Comparison of ENCODE assay signal across 8 cellular contexts in the genomic region with DNA sequence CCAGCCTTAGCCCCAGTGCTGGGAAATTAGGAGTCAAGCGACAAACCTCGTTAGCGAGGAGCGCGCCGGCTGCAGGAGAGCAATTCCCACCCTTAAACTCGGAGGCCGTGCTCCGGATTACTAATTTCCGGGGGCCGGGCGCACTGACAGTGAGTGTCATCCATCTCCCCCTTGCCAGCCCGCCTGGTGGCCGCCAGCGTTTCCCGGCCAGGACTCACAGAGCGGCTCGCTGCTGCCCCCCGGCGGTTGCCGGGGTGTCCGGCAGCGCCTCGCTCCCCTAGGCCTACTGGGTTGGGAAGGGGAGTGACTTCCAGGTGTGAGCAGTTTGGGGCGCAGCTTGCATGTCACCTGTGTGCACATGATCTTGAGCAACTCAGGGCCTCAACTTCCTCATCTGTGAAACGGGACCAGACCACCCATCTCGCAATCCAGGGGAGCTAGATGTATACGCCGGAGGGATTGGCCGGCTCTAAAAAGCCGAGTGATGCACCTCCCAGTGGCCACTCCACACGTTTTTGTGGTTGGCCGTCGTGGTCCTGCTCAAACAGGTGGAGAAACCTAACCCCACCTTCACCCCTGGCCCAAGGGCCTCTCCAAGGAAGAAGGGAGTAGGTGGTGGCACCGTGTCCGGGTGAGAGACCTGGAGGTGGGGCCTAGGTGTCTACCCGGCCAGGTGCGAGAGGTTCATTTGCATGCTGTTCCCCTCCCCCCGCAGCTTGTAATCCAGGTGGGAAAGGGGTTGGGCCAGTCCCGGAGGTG. TPM values are rescaled to one million over a fixed set of nuclear protein-coding genes. Genes with fewer than 3 reads are reported as not detected.
A peak's percentile ranks its signal among the peaks of the same experiment; 100 is the strongest.
DNase-seq lines count a peak whose midpoint lies in the region; ATAC-seq and TF ChIP-seq lines count a peak whose summit lies in the region.

No MANE protein-coding gene starts in this region.

- in situ Hi-C loops in HAP-1 (cut with MboI; ENCODE audit: low sequenced_read_pairs): loop anchor here (10.0 kb wide), 1 partner anchor 496 kb away; the partner anchor contains the start of gene CIBAR2

- no peak for TF ChIP-seq POLR2A in prostate gland (IDR thresholded peaks at IDR 0.05)

- DNase-seq in DMS 273 treated with DMSO at 0.1 percent for 48 hours (lab: John Stamatoyannopoulos, UW): peak; percentile 81
- peak; percentile 74 to 94 for DNase-seq in HAP-1 (ENCODE audit: low spot score in 2 of 2)
- DNase-seq in NCI-H1436 (lab: John Stamatoyannopoulos, UW): peak; percentile 72
- peak; percentile 71 for DNase-seq in amniotic epithelial cell (ENCODE audit: low read depth)
- peak; percentile 90 for DNase-seq in left ventricle myocardium superior
- peak; percentile 83 for DNase-seq in prostate gland (ENCODE audit: low spot score)
- DNase-seq in upper lobe of right lung: peak; percentile 93

- peaks cover 13% of the 10 kb centered on the region for H3K4me1 Mint-ChIP-seq in T-helper 1 cell treated with Interleukin-12 subunit alpha and Interleukin-12 subunit beta and Interleukin-4 antibody, amounts not matched to agents 30 μg/mL and 1 μg/mL, for 36 hours (ENCODE audit: low read depth)

- H3K4me3 Mint-ChIP-seq in T-helper 1 cell treated with Interleukin-12 subunit alpha and Interleukin-12 subunit beta and Interleukin-4 antibody, amounts not matched to agents 30 μg/mL and 1 μg/mL, for 36 hours: peak overlapping the region; percentile 72

- H3K4me1 ChIP-seq in HAP-1 (peaks cover 38% of the 10 kb centered on the region), prostate gland (replicated peaks) (peaks cover 41% of the 10 kb centered on the region), upper lobe of right lung (peaks cover 67% of the 10 kb centered on the region)

- H3K9me3 ChIP-seq in HAP-1: no peaks in the 10 kb centered on the region
- H3K9me3 ChIP-seq in prostate gland: no peaks in the 10 kb centered on the region
- no peaks in the 10 kb centered on the region for H3K9me3 ChIP-seq in upper lobe of right lung

- peak overlapping the region; percentile 19 for H3K27ac Mint-ChIP-seq in T-helper 1 cell treated with Interleukin-12 subunit alpha and Interleukin-12 subunit beta and Interleukin-4 antibody, amounts not matched to agents 30 μg/mL and 1 μg/mL, for 36 hours

- peak overlapping the region; percentile 92 for H3K4me3 ChIP-seq in HAP-1
- peak overlapping the region; percentile 58 to 68 for H3K4me3 ChIP-seq in prostate gland
- H3K4me3 ChIP-seq in upper lobe of right lung: peak overlapping the region; percentile 73

- no peaks in the 10 kb centered on the region for H3K36me3 Mint-ChIP-seq in T-helper 1 cell treated with Interleukin-12 subunit alpha and Interleukin-12 subunit beta and Interleukin-4 antibody, amounts not matched to agents 30 μg/mL and 1 μg/mL, for 36 hours (ENCODE audit: low read depth)

- no peaks in the 10 kb centered on the region for H3K36me3 ChIP-seq in HAP-1 (replicated peaks)
- no peaks in the 10 kb centered on the region for H3K36me3 ChIP-seq in prostate gland
- H3K36me3 ChIP-seq in upper lobe of right lung: no peaks in the 10 kb centered on the region

- peaks cover 12% of the 10 kb centered on the region for H3K27me3 Mint-ChIP-seq in T-helper 1 cell treated with Interleukin-12 subunit alpha and Interleukin-12 subunit beta and Interleukin-4 antibody, amounts not matched to agents 30 μg/mL and 1 μg/mL, for 36 hours (ENCODE audit: low read depth)

- H3K9me3 Mint-ChIP-seq in T-helper 1 cell treated with Interleukin-12 subunit alpha and Interleukin-12 subunit beta and Interleukin-4 antibody, amounts not matched to agents 30 μg/mL and 1 μg/mL, for 36 hours: no peaks in the 10 kb centered on the region

- TF ChIP-seq CTCF in prostate gland (IDR thresholded peaks at IDR 0.05) (peak; percentile 99), upper lobe of right lung (IDR thresholded peaks at IDR 0.05) (peak; percentile 98)

- ATAC-seq in left ventricle myocardium superior (peak; percentile 32), upper lobe of right lung (peak; percentile 54)

- peak overlapping the region; percentile 95 for H3K27ac ChIP-seq in prostate gland
- peak overlapping the region; percentile 92 for H3K27ac ChIP-seq in upper lobe of right lung

- intact Hi-C loops in left ventricle myocardium superior (cut with micrococcal nuclease) (no loop called here), prostate gland (cut with DNase I) (loop anchor here (2.0 to 10.0 kb wide), 5 partner anchors 53 to 288 kb away; no protein-coding TSS in a partner anchor), upper lobe of right lung (cut with DNase I) (no loop called here)

- no peaks in the 10 kb centered on the region for H3K27me3 ChIP-seq in HAP-1 (ENCODE audit: low read depth)
- no peaks in the 10 kb centered on the region for H3K27me3 ChIP-seq in prostate gland (replicated peaks; ENCODE audit: insufficient read depth)
- no peaks in the 10 kb centered on the region for H3K27me3 ChIP-seq in upper lobe of right lung

- WGBS in prostate gland: 7% methylated on average over 40 of the region's 40 CpGs

RNA-seq across cellular contexts. Expression of gene GSE1, which starts 2.5 kb away (rescaled TPM):
- total RNA-seq in left ventricle myocardium superior: 40.4 TPM
- 100 to 1,000 TPM in 1 of 2 donors, 10 to 100 TPM in 1; 41.4 to 146 TPM for total RNA-seq in prostate gland
- total RNA-seq in upper lobe of right lung: 87.2 TPM

Comparison
In these comparisons a context has a peak if more than half of its experiments do, and no peak if none do; other contexts are left out.
1. Peak in every context shown above with its lines: DNase-seq, ATAC-seq, H3K4me3 ChIP-seq and H3K27ac ChIP-seq.